Comparison of ENCODE assay signal across 24 cellular contexts in the genomic region with DNA sequence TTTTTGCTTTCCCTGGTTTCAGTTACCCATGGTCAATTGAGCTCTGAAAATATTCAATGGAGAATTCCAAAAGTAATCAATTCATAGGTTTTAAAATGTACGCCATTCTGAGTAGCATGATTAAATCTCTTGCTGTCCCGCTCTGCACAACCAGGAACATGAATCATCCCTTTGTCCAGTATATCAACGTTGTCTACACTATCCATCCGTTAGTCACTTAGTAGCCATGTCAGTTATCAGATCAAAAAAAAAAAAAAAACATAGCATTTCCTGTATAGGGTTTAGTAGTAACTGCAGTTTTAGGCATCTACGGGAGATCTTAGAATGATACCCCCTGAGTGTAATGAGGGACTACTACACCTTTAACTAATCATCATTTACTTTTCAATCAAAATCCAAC. TPM values are rescaled to one million over a fixed set of nuclear protein-coding genes. Genes with fewer than 3 reads are reported as not detected.
A peak's percentile ranks its signal among the peaks of the same experiment; 100 is the strongest.
DNase-seq lines count a peak whose midpoint lies in the region; ATAC-seq and TF ChIP-seq lines count a peak whose summit lies in the region.
"Had no signal": no experiment of that assay in that cellular context is flagged by ENCODE, and none has a peak within 500 bp of the region (broad histone marks: within the 10 kb centered on the region; RNA-seq: fewer than 3 reads in every experiment).

No MANE protein-coding gene starts in this region.

- peaks cover 46% of the 10 kb centered on the region for H3K4me1 Mint-ChIP-seq in HFFc6 (ENCODE audit: low read depth)
- H3K4me1 Mint-ChIP-seq in CD8-positive, alpha-beta memory T cell, result peaks cover 23 to 48% (median 35%) of the 10 kb centered on the region in 3 donors
- peaks cover 10 to 18% of the 10 kb centered on the region in 2 donors for H3K4me1 Mint-ChIP-seq in effector memory CD8-positive, alpha-beta T cell (ENCODE audit: low read depth in 2 of 2)

- H3K4me1 ChIP-seq in SJSA1 (replicated peaks) (peaks cover 27% of the 10 kb centered on the region), right cardiac atrium (ENCODE audit: control insufficient read depth, insufficient read depth, low read length) (no peaks in the 10 kb centered on the region)
- H3K4me1 ChIP-seq in CD8-positive, alpha-beta memory T cell (ENCODE audit: insufficient read depth, low read length), result peaks cover 26% of the 10 kb centered on the region
- H3K4me1 ChIP-seq: right atrium auricular region had no signal

- H3K36me3 Mint-ChIP-seq in HFFc6 (ENCODE audit: low read depth), result peaks cover 5% of the 10 kb centered on the region; the same call in 1 of the 2 replicates
- H3K36me3 Mint-ChIP-seq in CD8-positive, alpha-beta memory T cell, result peaks cover 5 to 27% (median 5%) of the 10 kb centered on the region in 3 donors
- H3K36me3 Mint-ChIP-seq in effector memory CD8-positive, alpha-beta T cell (ENCODE audit: insufficient read depth), result peaks cover 21% of the 10 kb centered on the region
- H3K36me3 Mint-ChIP-seq: natural killer cell treated with Interleukin-12 subunit alpha and Interleukin-12 subunit beta and Interleukin-15 and Interleukin-18, amount 100 ng/mL, for 72 hours had no signal

- 78% methylated on average over 5 of the region's 5 CpGs for WGBS in right cardiac atrium

- H3K27ac Mint-ChIP-seq in HFFc6, result peak overlapping the region; percentile 71
- H3K27ac Mint-ChIP-seq in CD8-positive, alpha-beta memory T cell, result peak overlapping the region in 2 of 8 donors; percentile 15 to 34
- peak overlapping the region in 1 of 2 donors; percentile 67 for H3K27ac Mint-ChIP-seq in effector memory CD8-positive, alpha-beta T cell
- H3K27ac Mint-ChIP-seq: activated naive CD8-positive, alpha-beta T cell treated with anti-CD3 and anti-CD28 coated beads for 36 hours; H9; natural killer cell treated with Interleukin-12 subunit alpha and Interleukin-12 subunit beta and Interleukin-15 and Interleukin-18, amount 100 ng/mL, for 72 hours; stimulated activated naive CD8-positive, alpha-beta T cell treated with anti-CD3 and anti-CD28 coated beads, Interleukin-15, amount 100 ng/mL, for 72 hours had no signal

- no peaks in the 10 kb centered on the region for H3K36me3 ChIP-seq in SJSA1
- H3K36me3 ChIP-seq in CD8-positive, alpha-beta memory T cell (ENCODE audit: insufficient read depth, low read length), result no peaks in the 10 kb centered on the region
- H3K36me3 ChIP-seq: ovary, tibial nerve had no signal

- CTCF ChIA-PET in CD8-positive, alpha-beta memory T cell (lab: Charles Lee), result interaction anchor here (0.8 to 2.1 kb wide), 3 partner anchors 21 to 145 kb away, joined by 3 to 9 read pairs (median 5); no protein-coding TSS in a partner anchor

- peak overlapping the region; percentile 59 for H3K4me3 Mint-ChIP-seq in HFFc6
- H3K4me3 Mint-ChIP-seq in CD8-positive, alpha-beta memory T cell, result no peak overlapping the region
- no peak overlapping the region for H3K4me3 Mint-ChIP-seq in effector memory CD8-positive, alpha-beta T cell
- H3K4me3 Mint-ChIP-seq: activated naive CD8-positive, alpha-beta T cell treated with anti-CD3 and anti-CD28 coated beads for 36 hours; H9; natural killer cell treated with Interleukin-12 subunit alpha and Interleukin-12 subunit beta and Interleukin-15 and Interleukin-18, amount 100 ng/mL, for 72 hours; stimulated activated naive CD8-positive, alpha-beta T cell treated with anti-CD3 and anti-CD28 coated beads, Interleukin-15, amount 100 ng/mL, for 72 hours had no signal

- H3K9me3 ChIP-seq in SJSA1 (replicated peaks) (no peaks in the 10 kb centered on the region), right cardiac atrium (ENCODE audit: control insufficient read depth, low read length) (no peaks in the 10 kb centered on the region)
- H3K9me3 ChIP-seq in CD8-positive, alpha-beta memory T cell (ENCODE audit: low read length), result no peaks in the 10 kb centered on the region
- H3K9me3 ChIP-seq: heart left ventricle, ovary, right atrium auricular region, tibial nerve had no signal

- no peaks in the 10 kb centered on the region for H3K9me3 Mint-ChIP-seq in HFFc6
- no peaks in the 10 kb centered on the region for H3K9me3 Mint-ChIP-seq in CD8-positive, alpha-beta memory T cell
- H3K9me3 Mint-ChIP-seq in effector memory CD8-positive, alpha-beta T cell, result no peaks in the 10 kb centered on the region
- H3K9me3 Mint-ChIP-seq: activated naive CD8-positive, alpha-beta T cell treated with anti-CD3 and anti-CD28 coated beads for 36 hours; natural killer cell treated with Interleukin-12 subunit alpha and Interleukin-12 subunit beta and Interleukin-15 and Interleukin-18, amount 100 ng/mL, for 72 hours; stimulated activated naive CD8-positive, alpha-beta T cell treated with anti-CD3 and anti-CD28 coated beads, Interleukin-15, amount 100 ng/mL, for 72 hours had no signal

- H3K27me3 ChIP-seq in SJSA1 (replicated peaks) (no peaks in the 10 kb centered on the region), right cardiac atrium (ENCODE audit: control insufficient read depth, insufficient read depth) (no peaks in the 10 kb centered on the region)
- no peaks in the 10 kb centered on the region for H3K27me3 ChIP-seq in CD8-positive, alpha-beta memory T cell (ENCODE audit: insufficient read depth, low read length, poor library complexity, severe bottlenecking)
- H3K27me3 ChIP-seq: ovary, right atrium auricular region, tibial nerve had no signal

- H3K4me3 ChIP-seq in SJSA1 (no peak overlapping the region), choroid plexus epithelial cell (ENCODE audit: low read depth, low read length) (no peak overlapping the region), right cardiac atrium (ENCODE audit: low read length) (no peak overlapping the region)
- H3K4me3 ChIP-seq in CD8-positive, alpha-beta memory T cell (ENCODE audit: low read length), result no peak overlapping the region
- H3K4me3 ChIP-seq: heart left ventricle, ovary, right atrium auricular region, SK-N-MC, tibial nerve had no signal

- DNase-seq in A172 (ENCODE audit: low spot score), result peak; percentile 38
- DNase-seq in HFFc6, result peak; percentile 55
- no peak for DNase-seq in SJSA1 (ENCODE audit: low read depth in 1 of 2, low spot score in 2 of 2)
- DNase-seq in choroid plexus epithelial cell (ENCODE audit: low read depth), result peak; percentile 45
- no peak for DNase-seq in right cardiac atrium
- DNase-seq in CD8-positive, alpha-beta memory T cell, result no peak
- DNase-seq in effector memory CD8-positive, alpha-beta T cell, result no peak
- DNase-seq: activated CD4-positive, alpha-beta T cell treated with anti-CD3 and anti-CD28 coated beads, Interleukin-2, amount 50 U/mL, for 48 hours; activated CD4-positive, CD25-positive, alpha-beta regulatory T cell; activated CD8-positive, alpha-beta memory T cell treated with anti-CD3 and anti-CD28 coated beads, Interleukin-2, amount 50 U/mL, for 48 hours; activated naive CD8-positive, alpha-beta T cell treated with anti-CD3 and anti-CD28 coated beads for 36 hours; H9; heart left ventricle; KG1; NCI-H187 treated with DMSO at 0.1 percent for 48 hours; NCI-H82; ovary; stimulated activated CD4-positive, alpha-beta T cell treated with anti-CD3 and anti-CD28 coated beads, Interleukin-12 subunit alpha, Interleukin-12 subunit beta, amount 100 ng/mL, for 4 hours; stimulated activated naive CD8-positive, alpha-beta T cell treated with anti-CD3 and anti-CD28 coated beads, Interleukin-15, amount 100 ng/mL, for 72 hours had no signal

- intact Hi-C loops in right cardiac atrium (cut with DNase I), result no loop called here

- H3K27ac ChIP-seq in SJSA1 (0 out of 2 replicates have a peak overlapping the region, but pooled peaks have one; percentile 15), right cardiac atrium (ENCODE audit: low read length) (no peak overlapping the region)
- no peak overlapping the region for H3K27ac ChIP-seq in CD8-positive, alpha-beta memory T cell (ENCODE audit: low read depth, low read length)
- H3K27ac ChIP-seq: heart left ventricle, ovary, right atrium auricular region, SK-N-MC, tibial nerve had no signal

- TF ChIP-seq CTCF in HFFc6 (IDR thresholded peaks at IDR 0.05) (no peak), choroid plexus epithelial cell (conservative IDR thresholded peaks at IDR 0.05; ENCODE audit: low read depth, low read length) (no peak)

- POLR2A ChIA-PET in CD8-positive, alpha-beta memory T cell (lab: Charles Lee), result no interaction called here

- ATAC-seq in right cardiac atrium (no peak), GM21529 (IDR thresholded peaks at IDR 0.05; ENCODE audit: unreplicated experiment) (no peak)
- no peak for ATAC-seq in effector memory CD8-positive, alpha-beta T cell (replicated peaks)
- ATAC-seq: heart left ventricle; natural killer cell treated with Interleukin-12 subunit alpha and Interleukin-12 subunit beta and Interleukin-15 and Interleukin-18, amount 100 ng/mL, for 72 hours; stimulated activated naive CD8-positive, alpha-beta T cell treated with anti-CD3 and anti-CD28 coated beads, Interleukin-15, amount 100 ng/mL, for 72 hours had no signal

- no peaks in the 10 kb centered on the region for H3K27me3 Mint-ChIP-seq in HFFc6 (ENCODE audit: insufficient read depth)
- H3K27me3 Mint-ChIP-seq in CD8-positive, alpha-beta memory T cell, result peaks cover 0 to 3% of the 10 kb centered on the region in 2 donors
- H3K27me3 Mint-ChIP-seq in effector memory CD8-positive, alpha-beta T cell, result no peaks in the 10 kb centered on the region
- H3K27me3 Mint-ChIP-seq: activated naive CD8-positive, alpha-beta T cell treated with anti-CD3 and anti-CD28 coated beads for 36 hours; natural killer cell treated with Interleukin-12 subunit alpha and Interleukin-12 subunit beta and Interleukin-15 and Interleukin-18, amount 100 ng/mL, for 72 hours; stimulated activated naive CD8-positive, alpha-beta T cell treated with anti-CD3 and anti-CD28 coated beads, Interleukin-15, amount 100 ng/mL, for 72 hours had no signal

RNA-seq across cellular contexts. Expression of a gene that starts 15.1 kb away (rescaled TPM):
- total RNA-seq in A172 (2014; rRNA removed; shearing (Covaris generic)), result 63.5 and 71.7 TPM in 2 replicates
- 100 to 1,000 TPM in 5 of 6 experiments, 10 to 100 TPM in 1; 95.6 to 124 (median 114) TPM for total RNA-seq in HFFc6 (2021; fragmentation: NEBNext Ultra II Directional; extraction: Animal tissue kit (Norgen Biotek cat#: 25700))
- total RNA-seq in SJSA1 (2014; rRNA removed; shearing (Covaris generic)), result 63.2 and 125 TPM in 2 replicates
- total RNA-seq in right cardiac atrium, result 10 to 100 TPM; 72.6 to 80.0 (median 75.0) TPM
- polyA plus RNA-seq in right cardiac atrium, result 37.6 TPM
- total RNA-seq in CD8-positive, alpha-beta memory T cell, result 10 to 100 TPM; 39.1 to 39.6 TPM
- polyA plus RNA-seq in CD8-positive, alpha-beta memory T cell, result 74.3 TPM

Comparison
In these comparisons a context has a peak if more than half of its experiments do, and no peak if none do; other contexts are left out.
1. DNase-seq: peak in A172 (single experiment), HFFc6 (single experiment) and choroid plexus epithelial cell (single experiment); none in SJSA1 (0 of 2), right cardiac atrium (0 of 3), CD8-positive, alpha-beta memory T cell (0 of 5) and effector memory CD8-positive, alpha-beta T cell (0 of 3).